Comparison of ENCODE assay signal across 1 cellular context in genomic region chr9:84339951-84340350, GRCh38.
TF ChIP-seq lines count a peak whose summit lies in the region.

No MANE protein-coding gene starts in this region.

TF ChIP-seq in GM12878, 131 proteins besides CTCF, POLR2A, EP300 and RAD21 (continued from another document):
- no peak for TF ChIP-seq ZNF207 (IDR thresholded peaks at IDR 0.05; ENCODE audit: borderline replicate concordance)
- no peak for TF ChIP-seq NKRF (conservative IDR thresholded peaks at IDR 0.05)
- no peak for TF ChIP-seq NR2C2 (IDR thresholded peaks at IDR 0.05; ENCODE audit: borderline replicate concordance, control insufficient read depth, insufficient read length, low read depth)
- TF ChIP-seq DPF2 (IDR thresholded peaks at IDR 0.05): no peak
- TF ChIP-seq ZNF384 (IDR thresholded peaks at IDR 0.05; ENCODE audit: borderline replicate concordance, low read depth, low read length): no peak
- TF ChIP-seq BCL11A (IDR thresholded peaks at IDR 0.05; ENCODE audit: low read depth, low read length): no peak
- TF ChIP-seq SMAD5 (IDR thresholded peaks at IDR 0.05; ENCODE audit: low read depth): no peak
- no peak for TF ChIP-seq GABPA (IDR thresholded peaks at IDR 0.05; ENCODE audit: low read depth)
- no peak for TF ChIP-seq FOS (IDR thresholded peaks at IDR 0.05; ENCODE audit: borderline replicate concordance, extremely low read depth, insufficient read length)
- TF ChIP-seq RB1 (IDR thresholded peaks at IDR 0.05; ENCODE audit: borderline replicate concordance): no peak
- TF ChIP-seq POLR2AphosphoS5 (IDR thresholded peaks at IDR 0.05; ENCODE audit: low read length): no peak
- no peak for TF ChIP-seq ZNF217 (IDR thresholded peaks at IDR 0.05)
- no peak for TF ChIP-seq PBX3 (IDR thresholded peaks at IDR 0.05; ENCODE audit: insufficient replicate concordance, low read depth, low read length)
- TF ChIP-seq YBX1 (IDR thresholded peaks at IDR 0.05): no peak
- TF ChIP-seq CHD2 (IDR thresholded peaks at IDR 0.05; ENCODE audit: borderline replicate concordance, low read depth, low read length): no peak
- TF ChIP-seq RAD51 (IDR thresholded peaks at IDR 0.05): no peak
- TF ChIP-seq CREB1 (IDR thresholded peaks at IDR 0.05; ENCODE audit: low read depth): no peak
- TF ChIP-seq TAF1 (IDR thresholded peaks at IDR 0.05; ENCODE audit: borderline replicate concordance, low read depth, low read length): no peak
